ENCODE assay signal across 11 cellular contexts in genomic region chr9:69898714-69899209, GRCh38.
DNase-seq lines count a peak whose midpoint lies in the region; ATAC-seq, FAIRE-seq and TF ChIP-seq lines count a peak whose summit lies in the region.
"Had no signal": no experiment of that assay in that cellular context is flagged by ENCODE, and none has a peak within 500 bp of the region (broad histone marks: within the 10 kb centered on the region; RNA-seq: fewer than 3 reads in every experiment).

No MANE protein-coding gene starts in this region.

- ATAC-seq in GM21515 (IDR thresholded peaks at IDR 0.05; ENCODE audit: unreplicated experiment) = no peak

- no peaks in the 10 kb centered on the region for H3K36me3 ChIP-seq in brain microvascular endothelial cell (replicated peaks)
- no peaks in the 10 kb centered on the region for H3K36me3 ChIP-seq in keratinocyte (ENCODE audit: control insufficient read depth in 2 of 2, extremely low read depth in 1 of 2, insufficient read depth in 2 of 2, low read length in 2 of 2)

- H3K4me3 ChIP-seq in brain microvascular endothelial cell (ENCODE audit: low read depth, low read length) (no peak overlapping the region), keratinocyte (ENCODE audit: control insufficient read depth in 2 of 3, extremely low read depth in 1 of 3, insufficient read depth in 2 of 3, low read depth in 1 of 3, low read length in 3 of 3) (no peak overlapping the region)

- H3K36me3 Mint-ChIP-seq in HFFc6 (ENCODE audit: low read depth) = no peaks in the 10 kb centered on the region

- peaks cover 32% of the 10 kb centered on the region for H3K4me1 ChIP-seq in keratinocyte (ENCODE audit: control insufficient read depth, extremely low read depth, insufficient read depth, low read length)

- TF ChIP-seq CTCF in HFFc6 (IDR thresholded peaks at IDR 0.05) (no peak), brain microvascular endothelial cell (IDR thresholded peaks at IDR 0.05; ENCODE audit: low read depth, low read length, missing control alignments) (no peak), keratinocyte (optimal IDR thresholded peaks at IDR 0.05 in 1 of 3, IDR thresholded peaks at IDR 0.05 in 1 of 3, conservative IDR thresholded peaks at IDR 0.05 in 1 of 3; ENCODE audit: extremely low read depth in 1 of 3, insufficient read depth in 2 of 3, low read length in 3 of 3) (no peak)

- peak overlapping the region; percentile 39 for H3K4me3 Mint-ChIP-seq in HFFc6
- H3K4me3 Mint-ChIP-seq: stimulated activated naive CD8-positive, alpha-beta T cell treated with anti-CD3 and anti-CD28 coated beads, Interleukin-15, Interleukin-2, amounts not matched to agents 100 ng/mL and 50 ng/mL, for 24 hours had no signal

- no peaks in the 10 kb centered on the region for H3K9me3 Mint-ChIP-seq in HFFc6
- H3K9me3 Mint-ChIP-seq: stimulated activated naive CD8-positive, alpha-beta T cell treated with anti-CD3 and anti-CD28 coated beads, Interleukin-15, Interleukin-2, amounts not matched to agents 100 ng/mL and 50 ng/mL, for 24 hours had no signal

- peak; percentile 65 for DNase-seq in AG08395 (ENCODE audit: low spot score)
- peak; percentile 79 for DNase-seq in HFFc6
- DNase-seq in brain microvascular endothelial cell = peak; percentile 74
- peak; percentile 93 for DNase-seq in keratinocyte (ENCODE audit: low read depth, low spot score)
- DNase-seq in KBM-7 = no peak
- DNase-seq in HuH-7.5 (ENCODE audit: low spot score) = no peak
- DNase-seq in GDM1 (lab: John Stamatoyannopoulos, UW) = no peak
- DNase-seq: DND-41, retina had no signal

- no peaks in the 10 kb centered on the region for H3K79me2 ChIP-seq in keratinocyte (ENCODE audit: control insufficient read depth, insufficient read depth, low read length)

- H3K4me2 ChIP-seq in keratinocyte (ENCODE audit: control insufficient read depth, extremely low read depth, insufficient read depth, low read depth, low read length) = peak overlapping the region; percentile 50

- no peak overlapping the region for H3K9ac ChIP-seq in keratinocyte (ENCODE audit: control insufficient read depth, extremely low read depth, insufficient read depth, low read length)

- peak; percentile 91 for FAIRE-seq in keratinocyte (lab: Jason Lieb, UNC)

- peaks cover 57% of the 10 kb centered on the region for H3K4me1 Mint-ChIP-seq in HFFc6 (ENCODE audit: low read depth)

- dilution Hi-C loops in keratinocyte (cut with MboI; ENCODE audit: extremely low pct_ligation_motif_present, low sequenced_read_pairs) = no loop called here

- no peaks in the 10 kb centered on the region for H3K27me3 Mint-ChIP-seq in HFFc6 (ENCODE audit: insufficient read depth)

- H3K27ac Mint-ChIP-seq in HFFc6 = peak overlapping the region; percentile 70

- no peak overlapping the region for H2AFZ ChIP-seq in keratinocyte (ENCODE audit: control insufficient read depth, low read length)

- in situ Hi-C loops in brain microvascular endothelial cell (cut with HindIII; ENCODE audit: low pct_ligation_motif_present, low sequenced_read_pairs) (no loop called here), KBM-7 (cut with MboI; ENCODE audit: low pct_unique_long_range_greater_than_20kb, low sequenced_read_pairs) (no loop called here)

- no peaks in the 10 kb centered on the region for H4K20me1 ChIP-seq in keratinocyte (ENCODE audit: control insufficient read depth, extremely low read depth, insufficient read depth, low read length)

- H3K27me3 ChIP-seq in brain microvascular endothelial cell (replicated peaks) (no peaks in the 10 kb centered on the region), keratinocyte (ENCODE audit: control insufficient read depth, extremely low read depth, insufficient read depth, low read length) (no peaks in the 10 kb centered on the region)

- H3K9me1 ChIP-seq in keratinocyte (ENCODE audit: control insufficient read depth, extremely low read depth, insufficient read depth, low read length) = no peaks in the 10 kb centered on the region

- H3K27ac ChIP-seq in brain microvascular endothelial cell (peak overlapping the region; percentile 74), keratinocyte (ENCODE audit: control insufficient read depth, insufficient read depth, low read length) (peak overlapping the region; percentile 18)

- H3K9me3 ChIP-seq in keratinocyte (ENCODE audit: control insufficient read depth, low read depth, low read length) = no peaks in the 10 kb centered on the region

Comparison
In these comparisons a context has a peak if more than half of its experiments do, and no peak if none do; other contexts are left out.
1. DNase-seq: peak in AG08395 (single experiment), HFFc6 (single experiment), brain microvascular endothelial cell (single experiment) and keratinocyte (single experiment); none in KBM-7 (single experiment), HuH-7.5 (single experiment) and GDM1 (single experiment).